10 cellular contexts compared by ENCODE assay signal in the genomic region with DNA sequence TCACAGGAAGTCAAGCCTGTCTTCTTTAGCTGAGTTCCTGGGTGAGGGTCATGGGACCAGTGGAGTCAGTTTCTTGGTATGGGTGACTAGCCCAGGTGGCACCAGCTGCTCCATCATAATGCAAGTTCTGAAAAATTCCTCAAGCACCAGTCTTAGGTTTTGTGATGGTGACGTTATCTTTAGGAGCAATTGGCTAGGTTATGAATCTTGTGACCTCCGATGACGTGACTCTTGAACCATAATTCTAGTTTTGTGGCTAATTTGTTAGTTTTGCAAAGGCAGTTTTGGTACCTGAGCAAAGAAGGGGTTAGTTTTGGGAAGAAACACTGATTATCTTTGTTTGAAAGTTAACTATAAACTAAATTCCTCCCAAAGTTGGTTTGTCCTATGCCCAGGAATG.
"Had no signal": no experiment of that assay in that cellular context is flagged by ENCODE, and none has a peak within 500 bp of the region (broad histone marks: within the 10 kb centered on the region; RNA-seq: fewer than 3 reads in every experiment).

No MANE protein-coding gene starts in this region.

- H3K9ac ChIP-seq: GM23248 had no signal

- H3K4me3 ChIP-seq: GM23248, GM23338, HAP-1 had no signal

- H3K27ac ChIP-seq: GM23248 had no signal

- FAIRE-seq: H54 had no signal

- H2AFZ ChIP-seq: GM23248, GM23338 had no signal

- DNase-seq: GM23248, GOT3, H7, H9, HCEC 1CT, HFFc6 had no signal

- H3K9me3 ChIP-seq: HAP-1 had no signal

- ATAC-seq: GM23338, HCT116 had no signal

- H3K36me3 ChIP-seq: HAP-1 had no signal
